12 cellular contexts compared by ENCODE assay signal in the genomic region with DNA sequence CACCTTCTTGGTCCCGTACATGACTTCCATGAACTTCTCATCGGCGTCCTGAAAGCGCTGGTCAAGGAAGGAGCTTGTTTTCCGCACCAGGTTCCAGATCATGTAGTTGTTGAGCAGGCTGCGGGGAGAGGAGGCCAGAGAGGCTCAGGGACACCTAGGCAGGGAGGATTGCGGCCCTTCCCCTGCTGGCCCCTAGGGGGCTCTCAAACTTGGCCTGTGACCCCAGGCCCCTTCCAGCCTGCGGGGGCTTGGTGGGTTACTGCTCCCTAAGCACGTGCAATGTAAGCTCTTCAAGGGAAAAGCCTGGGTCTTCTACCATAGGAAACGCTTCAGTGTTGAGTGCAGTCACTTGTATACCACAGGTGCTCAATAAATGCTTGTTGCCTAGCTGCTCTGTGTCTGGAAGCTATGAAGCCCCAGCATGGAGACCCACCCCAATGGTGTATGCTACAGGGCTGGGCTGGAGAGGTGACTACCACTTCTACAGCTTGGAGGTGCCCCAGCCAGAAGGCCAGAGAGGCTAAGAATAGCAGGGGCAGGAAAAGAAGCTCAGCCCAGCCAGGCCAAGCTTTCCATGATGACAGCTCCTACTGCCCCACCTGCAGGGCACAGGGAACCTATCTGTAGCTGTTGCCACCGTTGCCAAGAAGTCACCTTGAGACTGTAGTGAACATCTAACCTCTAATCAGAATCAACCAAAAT. TPM values are rescaled to one million over a fixed set of nuclear protein-coding genes. Genes with fewer than 3 reads are reported as not detected.
DNase-seq lines count a peak whose midpoint lies in the region; ATAC-seq, FAIRE-seq and TF ChIP-seq lines count a peak whose summit lies in the region.
"Had no signal": no experiment of that assay in that cellular context is flagged by ENCODE, and none has a peak within 500 bp of the region (broad histone marks: within the 10 kb centered on the region; RNA-seq: fewer than 3 reads in every experiment).

No MANE protein-coding gene starts in this region.

- intact Hi-C loops in CD14-positive monocyte (cut with micrococcal nuclease) (loop anchor here in 1 of 2 donors (5.0 kb wide), 1 partner anchor 107 kb away; no protein-coding TSS in a partner anchor), HepG2 (cut with micrococcal nuclease; ENCODE audit: unreplicated experiment) (no loop called here)

- no peaks in the 10 kb centered on the region for H4K20me1 ChIP-seq in HepG2 (ENCODE audit: insufficient read depth, low read length)

- peak; percentile 32; the same call in 1 of the 3 replicates for ATAC-seq in HepG2
- no peak for ATAC-seq in GM19328 (IDR thresholded peaks at IDR 0.05; ENCODE audit: unreplicated experiment)
- no peak for ATAC-seq in HG03354 (IDR thresholded peaks at IDR 0.05; ENCODE audit: poor library complexity, severe bottlenecking, unreplicated experiment)

- H3K9me3 Mint-ChIP-seq in CD14-positive monocyte: peaks cover 0 to 6% (median 4%) of the 10 kb centered on the region in 7 donors

- TF ChIP-seq POLR2A in HepG2 (IDR thresholded peaks at IDR 0.05; ENCODE audit: insufficient read depth in 1 of 2, low read depth in 2 of 2, low read length in 2 of 2): no peak

- H3K4me3 Mint-ChIP-seq in CD14-positive monocyte: no peak overlapping the region

- POLR2A ChIA-PET in HepG2 (lab: Yijun Ruan, JAX): no interaction called here

- TF ChIP-seq CTCF in CD14-positive monocyte (IDR thresholded peaks at IDR 0.05) (peak; percentile 65), GM13977 (IDR thresholded peaks at IDR 0.05; ENCODE audit: extremely low read depth, insufficient read depth, missing control alignments) (peak; percentile 45), astrocyte of the spinal cord (IDR thresholded peaks at IDR 0.05; ENCODE audit: low read depth, low read length) (peak; percentile 52), HepG2 (CRISPR knock-in tag; IDR thresholded peaks at IDR 0.05) (peak; percentile 47)

- no peaks in the 10 kb centered on the region for H3K27me3 ChIP-seq in HepG2 (ENCODE audit: control insufficient read depth in 1 of 2, insufficient read depth in 2 of 2, low read length in 2 of 2)

- 93% methylated on average over 8 of the region's 11 CpGs for WGBS in HepG2 (ENCODE audit: low lambda C conversion rate)

- no peak for FAIRE-seq in HepG2 (lab: Jason Lieb, UNC)

- peaks cover 2 to 22% (median 13%) of the 10 kb centered on the region in 3 donors for H3K27me3 Mint-ChIP-seq in CD14-positive monocyte (ENCODE audit: low read depth in 3 of 3)
- H3K27me3 Mint-ChIP-seq: naive B cell had no signal

- peaks cover 79 to 98% of the 10 kb centered on the region in 2 donors for H3K36me3 Mint-ChIP-seq in CD14-positive monocyte

- H3K4me3 ChIP-seq in astrocyte of the spinal cord (ENCODE audit: low read depth, low read length): no peak overlapping the region
- no peak overlapping the region for H3K4me3 ChIP-seq in HepG2 (replicated peaks in 1 of 3; ENCODE audit: insufficient read depth in 1 of 3, low read depth in 2 of 3, low read length in 3 of 3)

- no peak for TF ChIP-seq RAD21 in HepG2 (CRISPR knock-in tag; IDR thresholded peaks at IDR 0.05)

- H3K4me1 Mint-ChIP-seq in CD14-positive monocyte: no peaks in the 10 kb centered on the region
- H3K4me1 Mint-ChIP-seq: naive B cell had no signal

- DNase-seq in CD14-positive monocyte (ENCODE audit: low spot score) (no peak), GM13977 (ENCODE audit: low spot score) (no peak), astrocyte of the spinal cord (ENCODE audit: low read depth, low spot score) (no peak), HepG2 (ENCODE audit: low spot score) (no peak), NCI-H1092 (lab: John Stamatoyannopoulos, UW) (no peak)
- DNase-seq: cortex of kidney, GF-D8, naive B cell, NCI-H510A, T-helper 1 cell had no signal

- H3K27ac Mint-ChIP-seq in CD14-positive monocyte: no peak overlapping the region
- H3K27ac Mint-ChIP-seq: naive B cell had no signal

- TF ChIP-seq EP300 in HepG2 (IDR thresholded peaks at IDR 0.05; ENCODE audit: low read depth in 2 of 2, low read length in 2 of 2) (no peak), HepG2 (CRISPR knock-in tag; IDR thresholded peaks at IDR 0.05; ENCODE audit: borderline replicate concordance) (no peak)

- peaks cover 5 to 11% of the 10 kb centered on the region in 2 experiments; a peak in 3 of 5 replicates for H3K36me3 ChIP-seq in HepG2 (replicated peaks in 1 of 2; ENCODE audit: control insufficient read depth in 1 of 2, insufficient read depth in 2 of 2, low read length in 2 of 2)

- no TSS peak for BruUV-seq in HepG2 (replicated peaks; lab: Mats Ljungman, UMichigan)

- no peaks in the 10 kb centered on the region for H3K79me2 ChIP-seq in HepG2 (ENCODE audit: insufficient read depth, low read length)

- H3K9me3 ChIP-seq in HepG2 (ENCODE audit: low read length): no peaks in the 10 kb centered on the region

- peaks cover 34% of the 10 kb centered on the region for H3K4me1 ChIP-seq in HepG2 (ENCODE audit: insufficient read depth, low read length)

- H3K27ac ChIP-seq in HepG2 (ENCODE audit: extremely low read length, insufficient read depth, low read length): no peak overlapping the region

- H2AFZ ChIP-seq in HepG2 (ENCODE audit: low read length): no peak overlapping the region

- in situ Hi-C loops in GM13977 (cut with MboI; ENCODE audit: low pct_unique_long_range_greater_than_20kb, low sequenced_read_pairs, unreplicated experiment) (no loop called here), astrocyte of the spinal cord (cut with HindIII; ENCODE audit: low sequenced_read_pairs) (loop anchor here (25.0 kb wide), 1 partner anchor 92 kb away; no protein-coding TSS in a partner anchor), HepG2 (cut with HindIII; ENCODE audit: extremely low pct_ligation_motif_present, low pct_unique_long_range_greater_than_20kb) (loop anchor here (25.0 kb wide), 1 partner anchor 242 kb away; no protein-coding TSS in a partner anchor)

- H3K9ac ChIP-seq in HepG2 (ENCODE audit: insufficient read depth, low read depth, low read length): no peak overlapping the region

- CTCF ChIA-PET in HepG2 (lab: Yijun Ruan, JAX; ENCODE audit: low intra/inter-chr PET ratio, low total read pairs): no interaction called here

- no peak overlapping the region for H3K4me2 ChIP-seq in HepG2 (ENCODE audit: low read depth, low read length)

TF ChIP-seq in HepG2, 621 proteins besides CTCF, POLR2A, EP300 and RAD21 (continues in another document):
- TF ChIP-seq, protein P1, sequence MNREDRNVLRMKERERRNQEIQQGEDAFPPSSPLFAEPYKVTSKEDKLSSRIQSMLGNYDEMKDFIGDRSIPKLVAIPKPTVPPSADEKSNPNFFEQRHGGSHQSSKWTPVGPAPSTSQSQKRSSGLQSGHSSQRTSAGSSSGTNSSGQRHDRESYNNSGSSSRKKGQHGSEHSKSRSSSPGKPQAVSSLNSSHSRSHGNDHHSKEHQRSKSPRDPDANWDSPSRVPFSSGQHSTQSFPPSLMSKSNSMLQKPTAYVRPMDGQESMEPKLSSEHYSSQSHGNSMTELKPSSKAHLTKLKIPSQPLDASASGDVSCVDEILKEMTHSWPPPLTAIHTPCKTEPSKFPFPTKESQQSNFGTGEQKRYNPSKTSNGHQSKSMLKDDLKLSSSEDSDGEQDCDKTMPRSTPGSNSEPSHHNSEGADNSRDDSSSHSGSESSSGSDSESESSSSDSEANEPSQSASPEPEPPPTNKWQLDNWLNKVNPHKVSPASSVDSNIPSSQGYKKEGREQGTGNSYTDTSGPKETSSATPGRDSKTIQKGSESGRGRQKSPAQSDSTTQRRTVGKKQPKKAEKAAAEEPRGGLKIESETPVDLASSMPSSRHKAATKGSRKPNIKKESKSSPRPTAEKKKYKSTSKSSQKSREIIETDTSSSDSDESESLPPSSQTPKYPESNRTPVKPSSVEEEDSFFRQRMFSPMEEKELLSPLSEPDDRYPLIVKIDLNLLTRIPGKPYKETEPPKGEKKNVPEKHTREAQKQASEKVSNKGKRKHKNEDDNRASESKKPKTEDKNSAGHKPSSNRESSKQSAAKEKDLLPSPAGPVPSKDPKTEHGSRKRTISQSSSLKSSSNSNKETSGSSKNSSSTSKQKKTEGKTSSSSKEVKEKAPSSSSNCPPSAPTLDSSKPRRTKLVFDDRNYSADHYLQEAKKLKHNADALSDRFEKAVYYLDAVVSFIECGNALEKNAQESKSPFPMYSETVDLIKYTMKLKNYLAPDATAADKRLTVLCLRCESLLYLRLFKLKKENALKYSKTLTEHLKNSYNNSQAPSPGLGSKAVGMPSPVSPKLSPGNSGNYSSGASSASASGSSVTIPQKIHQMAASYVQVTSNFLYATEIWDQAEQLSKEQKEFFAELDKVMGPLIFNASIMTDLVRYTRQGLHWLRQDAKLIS (CRISPR knock-in tag; IDR thresholded peaks at IDR 0.05): no peak

RNA-seq across cellular contexts. Expression of a gene that starts 45.1 kb away (rescaled TPM):
- polyA plus RNA-seq in CD14-positive monocyte (10 to 100 TPM; 10.6 to 23.3 TPM), HepG2 (2011; rRNA removed) (13.5 and 17.0 TPM in 2 replicates)
- 11.1 and 21.2 TPM in 2 replicates for total RNA-seq in HepG2 (2016; rRNA removed; fragmentation: Illumina TruSeq; extraction: Trizol)
- total RNA-seq in HepG2 (2016; cell fraction: cytosol; rRNA removed; fragmentation: Illumina TruSeq; extraction: Trizol; ENCODE audit: low read depth): 3.1 and 4.6 TPM in 2 replicates
- 8.0 and 21.1 TPM in 2 replicates for total RNA-seq in HepG2 (2016; cell fraction: insoluble cytoplasmic fraction; rRNA removed; fragmentation: Illumina TruSeq; extraction: Trizol)
- total RNA-seq in HepG2 (2016; cell fraction: membrane; rRNA removed; fragmentation: Illumina TruSeq; extraction: Trizol): 5.2 and 6.6 TPM in 2 replicates
- 18.9 and 25.8 TPM in 2 replicates for total RNA-seq in HepG2 (2016; cell fraction: nucleus; rRNA removed; fragmentation: Illumina TruSeq; extraction: Trizol)
- polyA plus RNA-seq in HepG2 (2011; cell fraction: cytosol; rRNA removed): 7.9 and 8.8 TPM in 2 replicates
- 20.3 and 20.8 TPM in 2 replicates for polyA plus RNA-seq in HepG2 (2011; cell fraction: nucleus; rRNA removed)
- polyA plus RNA-seq in HepG2 (2012): 23.5 and 24.3 TPM in 2 replicates
- 1.8 TPM in 2 replicates for polyA plus RNA-seq in HepG2 (2016; cell fraction: cytosol; fragmentation: Illumina TruSeq; extraction: Trizol; ENCODE audit: low read depth)
- 8.3 and 10.9 TPM in 2 replicates for polyA plus RNA-seq in HepG2 (2016; cell fraction: insoluble cytoplasmic fraction; fragmentation: Illumina TruSeq; extraction: Trizol; ENCODE audit: low read depth)
- polyA plus RNA-seq in HepG2 (2016; cell fraction: membrane; fragmentation: Illumina TruSeq; extraction: Trizol; ENCODE audit: low read depth): 2.8 and 3.4 TPM in 2 replicates
- polyA plus RNA-seq in HepG2 (2016; cell fraction: nucleus; fragmentation: Illumina TruSeq; extraction: Trizol; ENCODE audit: insufficient read depth, low read depth): 36.4 and 38.3 TPM in 2 replicates
- 34.0 and 41.6 TPM in 2 replicates for polyA minus RNA-seq in HepG2 (2011; rRNA and poly(A)+ RNA removed; ENCODE audit: low replicate concordance)
- 9.9 and 11.8 TPM in 2 replicates for polyA minus RNA-seq in HepG2 (2011; cell fraction: cytosol; rRNA and poly(A)+ RNA removed)
- polyA minus RNA-seq in HepG2 (2011; cell fraction: nucleus; rRNA and poly(A)+ RNA removed): 11.3 and 11.4 TPM in 2 replicates
